Comparison of ENCODE assay signal across 8 cellular contexts in genomic region chr1:58573705-58574591, GRCh38. TPM values are rescaled to one million over a fixed set of nuclear protein-coding genes. Genes with fewer than 3 reads are reported as not detected.
A peak's percentile ranks its signal among the peaks of the same experiment; 100 is the strongest.
DNase-seq lines count a peak whose midpoint lies in the region; ATAC-seq, FAIRE-seq and TF ChIP-seq lines count a peak whose summit lies in the region.

No MANE protein-coding gene starts in this region.

- peaks cover 4 to 60% of the 10 kb centered on the region in 2 donors for H3K4me1 ChIP-seq in left lung
- peaks cover 0 to 5% of the 10 kb centered on the region in 2 donors for H3K4me1 ChIP-seq in small intestine (ENCODE audit: control insufficient read depth in 2 of 2, insufficient read depth in 1 of 2, low read depth in 1 of 2, low read length in 1 of 2)

- DNase-seq in SW480 (ENCODE audit: low spot score) (peak; percentile 68), left lung (no peak), AML-193 (lab: John Stamatoyannopoulos, UW) (no peak), NCI-H1105 (lab: John Stamatoyannopoulos, UW) (no peak), GDM1 (lab: John Stamatoyannopoulos, UW) (no peak), small intestine (no peak)

- ATAC-seq in GM18861 (IDR thresholded peaks at IDR 0.05; ENCODE audit: unreplicated experiment) (peak; percentile 96), HG02763 (IDR thresholded peaks at IDR 0.05; ENCODE audit: unreplicated experiment) (peak; percentile 96), left lung (peak; percentile 25)

- intact Hi-C loops in left lung (cut with DNase I), result no loop called here

- WGBS in small intestine, 3 donors, result 44 to 64% (median 50%) methylated on average over 4 of the region's 4 CpGs

- FAIRE-seq in small intestine (lab: Jason Lieb, UNC), result no peak

- no peak for TF ChIP-seq CTCF in left lung (IDR thresholded peaks at IDR 0.05)

- no peaks in the 10 kb centered on the region for H3K36me3 ChIP-seq in left lung
- no peaks in the 10 kb centered on the region for H3K36me3 ChIP-seq in small intestine (ENCODE audit: control insufficient read depth in 2 of 2, insufficient read depth in 2 of 2, low read length in 2 of 2)

- H3K27me3 ChIP-seq in left lung, result peaks cover 6 to 23% of the 10 kb centered on the region in 2 donors
- H3K27me3 ChIP-seq in small intestine (ENCODE audit: control insufficient read depth in 2 of 2, insufficient read depth in 2 of 2, low read length in 2 of 2), result peaks cover 0 to 19% of the 10 kb centered on the region in 2 donors

- H3K4me3 ChIP-seq in left lung, result peak overlapping the region in 1 of 2 donors; percentile 57
- no peak overlapping the region for H3K4me3 ChIP-seq in small intestine (ENCODE audit: low read depth in 1 of 2, low read length in 2 of 2)

- H3K27ac ChIP-seq in left lung (peak overlapping the region; percentile 41 to 85), small intestine (ENCODE audit: low read depth in 1 of 2, low read length in 1 of 2) (no peak overlapping the region)

- H3K9me3 ChIP-seq in left lung (no peaks in the 10 kb centered on the region), small intestine (ENCODE audit: control insufficient read depth, low read depth) (no peaks in the 10 kb centered on the region)

RNA-seq across cellular contexts. Expression of gene TACSTD2, which starts 3.1 kb away (rescaled TPM):
- total RNA-seq in left lung, result 100 to 1,000 TPM; 130 to 171 TPM
- 1 to 10 TPM in 2 of 3 donors, under 1 TPM in 1; 0.89 to 1.4 (median 1.1) TPM for polyA plus RNA-seq in small intestine

RNA-seq across cellular contexts. Expression of gene OMA1, which starts 27.4 kb away (rescaled TPM):
- 10 to 100 TPM; 26.4 to 28.3 TPM for total RNA-seq in left lung
- 10 to 100 TPM in 1 of 3 donors, 1 to 10 TPM in 2; 7.3 to 15.9 (median 8.7) TPM for polyA plus RNA-seq in small intestine

Comparison
In these comparisons a context has a peak if more than half of its experiments do, and no peak if none do; other contexts are left out.
1. ATAC-seq: peak in every context shown above with its lines; median percentile 96 in GM18861; 96 in HG02763; 25 in left lung.
2. H3K27ac ChIP-seq: peak in left lung (2 of 2); none in small intestine (0 of 2).